17 cellular contexts compared by ENCODE assay signal in the genomic region with DNA sequence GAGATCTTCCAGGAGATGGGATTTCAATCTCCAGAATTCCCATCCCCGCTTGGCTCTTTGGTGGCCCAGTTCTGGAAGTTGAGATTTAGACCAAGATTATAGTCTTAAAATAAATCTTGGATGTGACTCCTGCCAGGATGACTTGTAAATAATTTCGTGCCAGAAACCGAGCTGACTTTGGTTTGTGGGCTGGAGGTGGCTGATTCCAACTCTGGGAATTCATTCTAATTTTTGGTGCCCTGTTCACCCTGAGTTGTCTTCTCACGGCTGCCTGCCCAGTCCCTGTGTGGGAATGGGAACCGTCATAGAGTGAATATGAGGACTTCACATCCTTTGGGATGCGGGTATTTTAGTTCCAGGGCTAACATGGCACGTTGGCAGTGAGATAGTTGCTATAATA.
DNase-seq lines count a peak whose midpoint lies in the region; ATAC-seq and TF ChIP-seq lines count a peak whose summit lies in the region.
"Had no signal": no experiment of that assay in that cellular context is flagged by ENCODE, and none has a peak within 500 bp of the region (broad histone marks: within the 10 kb centered on the region; RNA-seq: fewer than 3 reads in every experiment).

No MANE protein-coding gene starts in this region.

- H3K9me3 Mint-ChIP-seq in dendritic cell treated with granulocyte-macrophage colony-stimulating factor and Interleukin-4, amounts not matched to agents 40 ng/mL and 50 ng/mL, for 4 days = no peaks in the 10 kb centered on the region
- H3K9me3 Mint-ChIP-seq in progenitor cell of endocrine pancreas (ENCODE audit: low read depth) = no peaks in the 10 kb centered on the region

- H3K4me3 Mint-ChIP-seq in dendritic cell treated with granulocyte-macrophage colony-stimulating factor and Interleukin-4, amounts not matched to agents 40 ng/mL and 50 ng/mL, for 4 days = no peak overlapping the region
- H3K4me3 Mint-ChIP-seq in progenitor cell of endocrine pancreas (ENCODE audit: low read depth) = no peak overlapping the region

- peaks cover 0 to 13% (median 4%) of the 10 kb centered on the region in 11 experiments; a peak in 5 of 22 replicates for H3K36me3 ChIP-seq in BLaER1 treated with 17β-estradiol and CSF1 and Interleukin-3, amounts not matched to agents 10 nM and 100 nM
- H3K36me3 ChIP-seq in GM23248 (ENCODE audit: low read depth) = no peaks in the 10 kb centered on the region

- no peak overlapping the region for H3K4me3 ChIP-seq in BLaER1 treated with 17β-estradiol and CSF1 and Interleukin-3, amounts not matched to agents 10 nM and 100 nM
- H3K4me3 ChIP-seq in GM23248 = no peak overlapping the region

- H2AFZ ChIP-seq in GM23248 = no peak overlapping the region

- peaks cover 37% of the 10 kb centered on the region for H3F3A ChIP-seq in GM23248 (ENCODE audit: insufficient read depth)

- no peak for TF ChIP-seq CTCF in progenitor cell of endocrine pancreas (IDR thresholded peaks at IDR 0.05; ENCODE audit: unreplicated experiment)

- H3K9me2 ChIP-seq in GM23248 (ENCODE audit: insufficient read depth) = no peaks in the 10 kb centered on the region; the same call in none of the 2 replicates

- H3K9me3 ChIP-seq in BLaER1 treated with 17β-estradiol and CSF1 and Interleukin-3, amounts not matched to agents 10 nM and 100 nM (replicated peaks in 1 of 11) = no peaks in the 10 kb centered on the region
- no peaks in the 10 kb centered on the region for H3K9me3 ChIP-seq in GM23248 (ENCODE audit: low read depth)

- in situ Hi-C loops in GM23248 (cut with MboI) = no loop called here

- intact Hi-C loops in dendritic cell treated with granulocyte-macrophage colony-stimulating factor and Interleukin-4, amounts not matched to agents 40 ng/mL and 50 ng/mL, for 4 days (cut with micrococcal nuclease) = no loop called here

- H3K27me3 Mint-ChIP-seq in dendritic cell treated with granulocyte-macrophage colony-stimulating factor and Interleukin-4, amounts not matched to agents 40 ng/mL and 50 ng/mL, for 4 days = no peaks in the 10 kb centered on the region
- no peaks in the 10 kb centered on the region for H3K27me3 Mint-ChIP-seq in progenitor cell of endocrine pancreas

- DNase-seq in GM23248 (peak; percentile 84), progenitor cell of endocrine pancreas (ENCODE audit: low spot score, unreplicated experiment) (no peak), HK-2 (ENCODE audit: unreplicated experiment) (no peak), GDM1 (lab: John Stamatoyannopoulos, UW) (no peak)
- DNase-seq in effector CD4-positive, alpha-beta T cell = no peak
- DNase-seq: ACHN, DMS 273 treated with DMSO at 0.1 percent for 48 hours, HCEC 1CT, MM.1S, NCI-H1092 treated with DMSO at 0.1 percent for 48 hours, NCI-H2107, NCI-H2227 treated with DMSO at 0.1 percent for 48 hours, NCI-H524 had no signal

- WGBS in GM23248 (ENCODE audit: low coverage in 1 of 2, low lambda C conversion rate in 2 of 2, missing lambda C conversion rate in 2 of 2), 2 experiments = 41 to 47% methylated on average over 7 of the region's 7 CpGs

- peaks cover 78% of the 10 kb centered on the region for H3K4me1 Mint-ChIP-seq in dendritic cell treated with granulocyte-macrophage colony-stimulating factor and Interleukin-4, amounts not matched to agents 40 ng/mL and 50 ng/mL, for 4 days (ENCODE audit: low read depth)
- H3K4me1 Mint-ChIP-seq in progenitor cell of endocrine pancreas (ENCODE audit: low read depth) = peaks cover 49% of the 10 kb centered on the region

- H3K27ac ChIP-seq in BLaER1 treated with 17β-estradiol and CSF1 and Interleukin-3, amounts not matched to agents 10 nM and 100 nM = peak overlapping the region in 8 of 11 experiments; percentile 33 to 81 (median 74); a peak in 16 of 22 replicates
- peak overlapping the region; percentile 63 for H3K27ac ChIP-seq in GM23248
- H3K27ac ChIP-seq: KMS-11 had no signal

- peaks cover 92 to 100% (median 98%) of the 10 kb centered on the region in 10 experiments for H3K4me1 ChIP-seq in BLaER1 treated with 17β-estradiol and CSF1 and Interleukin-3, amounts not matched to agents 10 nM and 100 nM
- peaks cover 59% of the 10 kb centered on the region for H3K4me1 ChIP-seq in GM23248 (ENCODE audit: insufficient read depth)

- H3K79me2 ChIP-seq in GM23248 (ENCODE audit: insufficient read depth) = peaks cover 100% of the 10 kb centered on the region

- no peak overlapping the region for H3K9ac ChIP-seq in BLaER1 treated with 17β-estradiol and CSF1 and Interleukin-3, amounts not matched to agents 10 nM and 100 nM
- 0 out of 2 replicates have a peak overlapping the region, but pooled peaks have one; percentile 30 for H3K9ac ChIP-seq in GM23248
- H3K9ac ChIP-seq: KMS-11 had no signal

- no peaks in the 10 kb centered on the region for H3K36me3 Mint-ChIP-seq in dendritic cell treated with granulocyte-macrophage colony-stimulating factor and Interleukin-4, amounts not matched to agents 40 ng/mL and 50 ng/mL, for 4 days (ENCODE audit: low read depth)
- H3K36me3 Mint-ChIP-seq in progenitor cell of endocrine pancreas (ENCODE audit: insufficient read depth) = peaks cover 3% of the 10 kb centered on the region

- ATAC-seq in GM21825 (IDR thresholded peaks at IDR 0.05; ENCODE audit: unreplicated experiment) = no peak

- H4K20me1 ChIP-seq in BLaER1 treated with 17β-estradiol and CSF1 and Interleukin-3, amounts not matched to agents 10 nM and 100 nM = peaks cover 0 to 100% (median 29%) of the 10 kb centered on the region in 11 experiments; a peak in 17 of 22 replicates
- H4K20me1 ChIP-seq in GM23248 (ENCODE audit: insufficient read depth) = peaks cover 9% of the 10 kb centered on the region; the same call in 1 of the 2 replicates

- peak overlapping the region; percentile 22 for H3K27ac Mint-ChIP-seq in dendritic cell treated with granulocyte-macrophage colony-stimulating factor and Interleukin-4, amounts not matched to agents 40 ng/mL and 50 ng/mL, for 4 days
- peak overlapping the region; percentile 18 for H3K27ac Mint-ChIP-seq in progenitor cell of endocrine pancreas

- no peaks in the 10 kb centered on the region for H3K27me3 ChIP-seq in BLaER1 treated with 17β-estradiol and CSF1 and Interleukin-3, amounts not matched to agents 10 nM and 100 nM
- no peaks in the 10 kb centered on the region for H3K27me3 ChIP-seq in GM23248 (replicated peaks; ENCODE audit: insufficient read depth)

- peak overlapping the region; percentile 0 to 96 (median 87); a peak in 19 of 22 replicates for H3K4me2 ChIP-seq in BLaER1 treated with 17β-estradiol and CSF1 and Interleukin-3, amounts not matched to agents 10 nM and 100 nM
- H3K4me2 ChIP-seq in GM23248 (ENCODE audit: unreplicated experiment) = peak overlapping the region; percentile 5
- H3K4me2 ChIP-seq: KMS-11 had no signal
